Comparison of ENCODE assay signal across 1 cellular context in genomic region chr1:244354810-244355278, GRCh38.
A peak's percentile ranks its signal among the peaks of the same experiment; 100 is the strongest.
TF ChIP-seq lines count a peak whose summit lies in the region.

No MANE protein-coding gene starts in this region.

TF ChIP-seq in K562, 482 proteins besides CTCF, POLR2A, EP300 and RAD21 (continued from another document and continues in another):
- TF ChIP-seq ELF1 (tag; IDR thresholded peaks at IDR 0.05) (peak; percentile 58; the same call in 1 of the 2 replicates), RFX7 (CRISPR knock-in tag; IDR thresholded peaks at IDR 0.05) (no peak), ATF1 (CRISPR knock-in tag; IDR thresholded peaks at IDR 0.05) (no peak), ATF1 (tag; IDR thresholded peaks at IDR 0.05) (peak; percentile 42), PRPF4 (IDR thresholded peaks at IDR 0.05; ENCODE audit: insufficient read depth, low read depth, low read length, poor library complexity, severe bottlenecking) (no peak), PHTF2 (CRISPR knock-in tag; IDR thresholded peaks at IDR 0.05) (no peak), ZNF140 (CRISPR knock-in tag; IDR thresholded peaks at IDR 0.05) (no peak), EP400 (IDR thresholded peaks at IDR 0.05) (peak; percentile 31; the same call in 1 of the 2 replicates), ZC3H8 (IDR thresholded peaks at IDR 0.05) (no peak), MGA (IDR thresholded peaks at IDR 0.05) (peak; percentile 36; the same call in 1 of the 2 replicates), STAT5A (IDR thresholded peaks at IDR 0.05; ENCODE audit: borderline replicate concordance, low read length) (peak; percentile 92), GTF2B (IDR thresholded peaks at IDR 0.05; ENCODE audit: extremely low read depth, insufficient read length) (no peak), TFAP4 (CRISPR knock-in tag; IDR thresholded peaks at IDR 0.05; ENCODE audit: borderline replicate concordance) (peak; percentile 26; the same call in 1 of the 2 replicates), MAZ (CRISPR knock-in tag; conservative IDR thresholded peaks at IDR 0.05 in 1 of 2, IDR thresholded peaks at IDR 0.05 in 1 of 2) (no peak), STAG1 (CRISPR knock-in tag; IDR thresholded peaks at IDR 0.05; ENCODE audit: borderline replicate concordance) (no peak), NFE2 (IDR thresholded peaks at IDR 0.05; ENCODE audit: low read depth) (peak; percentile 93), MECOM (CRISPR knock-in tag; IDR thresholded peaks at IDR 0.05) (peak; percentile 62; the same call in 1 of the 2 replicates), RCOR1 (IDR thresholded peaks at IDR 0.05; ENCODE audit: borderline replicate concordance in 1 of 2, low read depth in 2 of 2, low read length in 2 of 2) (peak; percentile 90 to 98), HMGN3 (IDR thresholded peaks at IDR 0.05; ENCODE audit: borderline replicate concordance, extremely low read depth, insufficient read length, low read depth, low read length) (peak; percentile 59), THRA (IDR thresholded peaks at IDR 0.05) (no peak), CBX3 (IDR thresholded peaks at IDR 0.05; ENCODE audit: borderline replicate concordance in 1 of 2, low read length in 2 of 2) (peak in 1 of 2 experiments; percentile 90; a peak in 2 of 3 replicates), RBM25 (IDR thresholded peaks at IDR 0.05; ENCODE audit: low read depth, low read length, severe bottlenecking) (no peak), U2AF2 (optimal IDR thresholded peaks at IDR 0.05; ENCODE audit: low read depth, low read length) (no peak), ZKSCAN8 (CRISPR knock-in tag; IDR thresholded peaks at IDR 0.05) (peak; percentile 75; the same call in 1 of the 2 replicates), TEAD2 (tag; IDR thresholded peaks at IDR 0.05) (peak; percentile 15; the same call in 1 of the 2 replicates), MNT (conservative IDR thresholded peaks at IDR 0.05) (peak; percentile 51 to 71; a peak in 3 of 4 replicates), ID3 (CRISPR knock-in tag; IDR thresholded peaks at IDR 0.05) (no peak), ID3 (tag; IDR thresholded peaks at IDR 0.05) (peak; percentile 52; the same call in 1 of the 2 replicates), MTA2 (IDR thresholded peaks at IDR 0.05; ENCODE audit: low read depth) (peak; percentile 79), CBFA2T2 (conservative IDR thresholded peaks at IDR 0.05) (peak; percentile 95), ZNF263 (CRISPR knock-in tag; IDR thresholded peaks at IDR 0.05; ENCODE audit: borderline replicate concordance) (no peak), ZBTB11 (CRISPR knock-in tag; IDR thresholded peaks at IDR 0.05) (peak in 1 of 3 experiments; percentile 63; a peak in 2 of 6 replicates), MAFF (IDR thresholded peaks at IDR 0.05; ENCODE audit: low read length) (peak; percentile 67), CEBPB (tag; IDR thresholded peaks at IDR 0.05) (no peak), ZNF12 (CRISPR knock-in tag; IDR thresholded peaks at IDR 0.05) (no peak), ZNF668 (CRISPR knock-in tag; IDR thresholded peaks at IDR 0.05) (peak; percentile 65; the same call in 1 of the 2 replicates), HMBOX1 (IDR thresholded peaks at IDR 0.05) (peak; percentile 61; the same call in 1 of the 2 replicates), ZNF644 (tag; IDR thresholded peaks at IDR 0.05; ENCODE audit: low read depth) (peak; percentile 90), NR2C2 (CRISPR knock-in tag; IDR thresholded peaks at IDR 0.05) (no peak), NR2C2 (tag; IDR thresholded peaks at IDR 0.05) (peak; percentile 84), MEF2A (IDR thresholded peaks at IDR 0.05; ENCODE audit: control insufficient read depth, low read depth, low read length) (0 out of 2 replicates have a peak, but pooled peaks have one; percentile 32)
